ENCODE assay signal across 2 cellular contexts in the genomic region with DNA sequence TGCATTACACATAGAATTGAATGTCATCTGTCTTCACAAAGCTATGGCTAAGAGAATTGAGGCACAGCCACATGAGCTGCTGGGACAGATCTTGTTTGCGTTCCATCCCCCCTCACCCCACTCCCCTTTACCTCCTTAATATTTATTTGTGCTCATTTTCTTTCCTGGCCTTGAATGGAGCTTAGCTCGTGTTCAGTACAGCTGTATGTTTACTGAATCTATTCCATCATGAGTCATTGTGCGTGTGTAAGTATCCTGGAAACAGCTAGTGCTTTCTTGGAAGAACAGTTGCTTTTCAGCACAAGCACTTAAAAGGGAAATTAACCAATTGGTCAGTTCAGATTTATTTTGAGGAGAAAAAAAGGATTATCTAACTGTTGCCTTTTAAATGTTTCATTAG.
TF ChIP-seq lines count a peak whose summit lies in the region.

No MANE protein-coding gene starts in this region.

TF ChIP-seq in K562, 482 proteins besides CTCF, POLR2A, EP300 and RAD21 (continued from another document):
- TF ChIP-seq, protein P1, sequence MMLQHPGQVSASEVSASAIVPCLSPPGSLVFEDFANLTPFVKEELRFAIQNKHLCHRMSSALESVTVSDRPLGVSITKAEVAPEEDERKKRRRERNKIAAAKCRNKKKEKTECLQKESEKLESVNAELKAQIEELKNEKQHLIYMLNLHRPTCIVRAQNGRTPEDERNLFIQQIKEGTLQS (IDR thresholded peaks at IDR 0.05): peak; percentile 66
- TF ChIP-seq, protein P1 (CRISPR knock-in tag; conservative IDR thresholded peaks at IDR 0.05): no peak
- TF ChIP-seq, protein P2, sequence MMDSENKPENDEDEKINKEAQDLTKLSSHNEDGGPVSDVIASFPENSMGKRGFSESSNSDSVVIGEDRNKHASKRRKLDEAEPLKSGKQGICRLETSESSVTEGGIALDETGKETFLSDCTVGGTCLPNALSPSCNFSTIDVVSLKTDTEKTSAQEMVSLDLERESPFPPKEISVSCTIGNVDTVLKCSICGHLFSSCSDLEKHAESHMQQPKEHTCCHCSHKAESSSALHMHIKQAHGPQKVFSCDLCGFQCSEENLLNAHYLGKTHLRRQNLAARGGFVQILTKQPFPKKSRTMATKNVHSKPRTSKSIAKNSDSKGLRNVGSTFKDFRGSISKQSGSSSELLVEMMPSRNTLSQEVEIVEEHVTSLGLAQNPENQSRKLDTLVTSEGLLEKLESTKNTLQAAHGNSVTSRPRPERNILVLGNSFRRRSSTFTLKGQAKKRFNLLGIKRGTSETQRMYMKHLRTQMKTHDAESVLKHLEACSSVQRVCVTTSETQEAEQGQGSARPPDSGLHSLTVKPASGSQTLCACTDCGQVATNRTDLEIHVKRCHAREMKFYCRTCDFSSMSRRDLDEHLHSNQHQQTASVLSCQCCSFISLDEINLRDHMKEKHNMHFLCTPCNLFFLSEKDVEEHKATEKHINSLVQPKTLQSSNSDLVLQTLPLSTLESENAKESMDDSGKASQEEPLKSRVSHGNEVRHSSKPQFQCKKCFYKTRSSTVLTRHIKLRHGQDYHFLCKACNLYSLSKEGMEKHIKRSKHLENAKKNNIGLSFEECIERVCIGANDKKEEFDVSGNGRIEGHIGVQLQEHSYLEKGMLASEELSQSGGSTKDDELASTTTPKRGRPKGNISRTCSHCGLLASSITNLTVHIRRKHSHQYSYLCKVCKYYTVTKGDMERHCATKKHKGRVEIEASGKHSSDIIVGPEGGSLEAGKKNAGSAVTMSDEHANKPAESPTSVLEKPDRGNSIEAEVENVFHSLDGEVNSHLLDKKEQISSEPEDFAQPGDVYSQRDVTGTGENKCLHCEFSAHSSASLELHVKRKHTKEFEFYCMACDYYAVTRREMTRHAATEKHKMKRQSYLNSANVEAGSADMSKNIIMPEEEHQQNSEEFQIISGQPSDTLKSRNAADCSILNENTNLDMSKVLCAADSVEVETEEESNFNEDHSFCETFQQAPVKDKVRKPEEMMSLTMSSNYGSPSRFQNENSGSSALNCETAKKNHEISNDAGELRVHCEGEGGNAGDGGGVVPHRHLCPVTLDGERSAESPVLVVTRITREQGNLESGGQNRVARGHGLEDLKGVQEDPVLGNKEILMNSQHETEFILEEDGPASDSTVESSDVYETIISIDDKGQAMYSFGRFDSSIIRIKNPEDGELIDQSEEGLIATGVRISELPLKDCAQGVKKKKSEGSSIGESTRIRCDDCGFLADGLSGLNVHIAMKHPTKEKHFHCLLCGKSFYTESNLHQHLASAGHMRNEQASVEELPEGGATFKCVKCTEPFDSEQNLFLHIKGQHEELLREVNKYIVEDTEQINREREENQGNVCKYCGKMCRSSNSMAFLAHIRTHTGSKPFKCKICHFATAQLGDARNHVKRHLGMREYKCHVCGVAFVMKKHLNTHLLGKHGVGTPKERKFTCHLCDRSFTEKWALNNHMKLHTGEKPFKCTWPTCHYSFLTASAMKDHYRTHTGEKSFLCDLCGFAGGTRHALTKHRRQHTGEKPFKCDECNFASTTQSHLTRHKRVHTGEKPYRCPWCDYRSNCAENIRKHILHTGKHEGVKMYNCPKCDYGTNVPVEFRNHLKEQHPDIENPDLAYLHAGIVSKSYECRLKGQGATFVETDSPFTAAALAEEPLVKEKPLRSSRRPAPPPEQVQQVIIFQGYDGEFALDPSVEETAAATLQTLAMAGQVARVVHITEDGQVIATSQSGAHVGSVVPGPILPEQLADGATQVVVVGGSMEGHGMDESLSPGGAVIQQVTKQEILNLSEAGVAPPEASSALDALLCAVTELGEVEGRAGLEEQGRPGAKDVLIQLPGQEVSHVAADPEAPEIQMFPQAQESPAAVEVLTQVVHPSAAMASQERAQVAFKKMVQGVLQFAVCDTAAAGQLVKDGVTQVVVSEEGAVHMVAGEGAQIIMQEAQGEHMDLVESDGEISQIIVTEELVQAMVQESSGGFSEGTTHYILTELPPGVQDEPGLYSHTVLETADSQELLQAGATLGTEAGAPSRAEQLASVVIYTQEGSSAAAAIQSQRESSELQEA (IDR thresholded peaks at IDR 0.05; ENCODE audit: low read depth): no peak
- TF ChIP-seq ARID1B (IDR thresholded peaks at IDR 0.05) (peak; percentile 10), MED1 (CRISPR knock-in tag; IDR thresholded peaks at IDR 0.05; ENCODE audit: borderline replicate concordance) (no peak), KDM1A (IDR thresholded peaks at IDR 0.05) (peak in 1 of 2 experiments; percentile 52; a peak in 1 of 4 replicates), MEIS2 (IDR thresholded peaks at IDR 0.05; ENCODE audit: partially characterized antibody) (peak; percentile 27), JUND (IDR thresholded peaks at IDR 0.05; ENCODE audit: borderline replicate concordance, low read depth, low read length) (peak; percentile 73), JUND (tag; IDR thresholded peaks at IDR 0.05; ENCODE audit: borderline replicate concordance, low read depth, low read length) (peak; percentile 33; the same call in 1 of the 3 replicates), STAT5A (IDR thresholded peaks at IDR 0.05; ENCODE audit: borderline replicate concordance, low read length) (peak; percentile 63), TAL1 (IDR thresholded peaks at IDR 0.05) (peak; percentile 27; the same call in 1 of the 2 replicates), MBD2 (IDR thresholded peaks at IDR 0.05; ENCODE audit: borderline replicate concordance, low read depth) (no peak)
- TF ChIP-seq, protein P3, sequence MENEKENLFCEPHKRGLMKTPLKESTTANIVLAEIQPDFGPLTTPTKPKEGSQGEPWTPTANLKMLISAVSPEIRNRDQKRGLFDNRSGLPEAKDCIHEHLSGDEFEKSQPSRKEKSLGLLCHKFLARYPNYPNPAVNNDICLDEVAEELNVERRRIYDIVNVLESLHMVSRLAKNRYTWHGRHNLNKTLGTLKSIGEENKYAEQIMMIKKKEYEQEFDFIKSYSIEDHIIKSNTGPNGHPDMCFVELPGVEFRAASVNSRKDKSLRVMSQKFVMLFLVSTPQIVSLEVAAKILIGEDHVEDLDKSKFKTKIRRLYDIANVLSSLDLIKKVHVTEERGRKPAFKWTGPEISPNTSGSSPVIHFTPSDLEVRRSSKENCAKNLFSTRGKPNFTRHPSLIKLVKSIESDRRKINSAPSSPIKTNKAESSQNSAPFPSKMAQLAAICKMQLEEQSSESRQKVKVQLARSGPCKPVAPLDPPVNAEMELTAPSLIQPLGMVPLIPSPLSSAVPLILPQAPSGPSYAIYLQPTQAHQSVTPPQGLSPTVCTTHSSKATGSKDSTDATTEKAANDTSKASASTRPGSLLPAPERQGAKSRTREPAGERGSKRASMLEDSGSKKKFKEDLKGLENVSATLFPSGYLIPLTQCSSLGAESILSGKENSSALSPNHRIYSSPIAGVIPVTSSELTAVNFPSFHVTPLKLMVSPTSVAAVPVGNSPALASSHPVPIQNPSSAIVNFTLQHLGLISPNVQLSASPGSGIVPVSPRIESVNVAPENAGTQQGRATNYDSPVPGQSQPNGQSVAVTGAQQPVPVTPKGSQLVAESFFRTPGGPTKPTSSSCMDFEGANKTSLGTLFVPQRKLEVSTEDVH (IDR thresholded peaks at IDR 0.05; ENCODE audit: low read depth, partially characterized antibody): no peak

TF ChIP-seq in HepG2, 621 proteins besides CTCF, POLR2A, EP300 and RAD21 (continued from another document and continues in another):
- TF ChIP-seq SAP130 (CRISPR knock-in tag; IDR thresholded peaks at IDR 0.05; ENCODE audit: low read depth) (peak; percentile 76), PHF21A (CRISPR knock-in tag; IDR thresholded peaks at IDR 0.05) (peak; percentile 50; the same call in 1 of the 2 replicates), BCL6 (CRISPR knock-in tag; IDR thresholded peaks at IDR 0.05) (peak; percentile 96), ASH2L (IDR thresholded peaks at IDR 0.05; ENCODE audit: insufficient read length, low read depth, low read length) (peak; percentile 44), PCBP1 (IDR thresholded peaks at IDR 0.05; ENCODE audit: borderline replicate concordance, low read depth, low read length) (no peak), BHLHE40 (IDR thresholded peaks at IDR 0.05; ENCODE audit: low read length) (no peak), RXRB (CRISPR knock-in tag; IDR thresholded peaks at IDR 0.05; ENCODE audit: borderline replicate concordance) (0 out of 2 replicates have a peak, but pooled peaks have one; percentile 58), RBM39 (IDR thresholded peaks at IDR 0.05; ENCODE audit: low read depth, low read length, poor library complexity, severe bottlenecking) (no peak), MIXL1 (CRISPR knock-in tag; IDR thresholded peaks at IDR 0.05) (peak; percentile 68; the same call in 1 of the 2 replicates), MTF2 (CRISPR knock-in tag; IDR thresholded peaks at IDR 0.05; ENCODE audit: borderline replicate concordance) (no peak), PAX8 (CRISPR knock-in tag; IDR thresholded peaks at IDR 0.05; ENCODE audit: borderline replicate concordance) (no peak)
- TF ChIP-seq, protein P4, sequence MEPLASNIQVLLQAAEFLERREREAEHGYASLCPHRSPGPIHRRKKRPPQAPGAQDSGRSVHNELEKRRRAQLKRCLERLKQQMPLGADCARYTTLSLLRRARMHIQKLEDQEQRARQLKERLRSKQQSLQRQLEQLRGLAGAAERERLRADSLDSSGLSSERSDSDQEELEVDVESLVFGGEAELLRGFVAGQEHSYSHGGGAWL (CRISPR knock-in tag; IDR thresholded peaks at IDR 0.05): no peak
- TF ChIP-seq, protein P5, sequence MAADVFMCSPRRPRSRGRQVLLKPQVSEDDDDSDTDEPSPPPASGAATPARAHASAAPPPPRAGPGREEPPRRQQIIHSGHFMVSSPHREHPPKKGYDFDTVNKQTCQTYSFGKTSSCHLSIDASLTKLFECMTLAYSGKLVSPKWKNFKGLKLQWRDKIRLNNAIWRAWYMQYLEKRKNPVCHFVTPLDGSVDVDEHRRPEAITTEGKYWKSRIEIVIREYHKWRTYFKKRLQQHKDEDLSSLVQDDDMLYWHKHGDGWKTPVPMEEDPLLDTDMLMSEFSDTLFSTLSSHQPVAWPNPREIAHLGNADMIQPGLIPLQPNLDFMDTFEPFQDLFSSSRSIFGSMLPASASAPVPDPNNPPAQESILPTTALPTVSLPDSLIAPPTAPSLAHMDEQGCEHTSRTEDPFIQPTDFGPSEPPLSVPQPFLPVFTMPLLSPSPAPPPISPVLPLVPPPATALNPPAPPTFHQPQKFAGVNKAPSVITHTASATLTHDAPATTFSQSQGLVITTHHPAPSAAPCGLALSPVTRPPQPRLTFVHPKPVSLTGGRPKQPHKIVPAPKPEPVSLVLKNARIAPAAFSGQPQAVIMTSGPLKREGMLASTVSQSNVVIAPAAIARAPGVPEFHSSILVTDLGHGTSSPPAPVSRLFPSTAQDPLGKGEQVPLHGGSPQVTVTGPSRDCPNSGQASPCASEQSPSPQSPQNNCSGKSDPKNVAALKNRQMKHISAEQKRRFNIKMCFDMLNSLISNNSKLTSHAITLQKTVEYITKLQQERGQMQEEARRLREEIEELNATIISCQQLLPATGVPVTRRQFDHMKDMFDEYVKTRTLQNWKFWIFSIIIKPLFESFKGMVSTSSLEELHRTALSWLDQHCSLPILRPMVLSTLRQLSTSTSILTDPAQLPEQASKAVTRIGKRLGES (CRISPR knock-in tag; IDR thresholded peaks at IDR 0.05; ENCODE audit: borderline replicate concordance): no peak
- TF ChIP-seq, protein P6, sequence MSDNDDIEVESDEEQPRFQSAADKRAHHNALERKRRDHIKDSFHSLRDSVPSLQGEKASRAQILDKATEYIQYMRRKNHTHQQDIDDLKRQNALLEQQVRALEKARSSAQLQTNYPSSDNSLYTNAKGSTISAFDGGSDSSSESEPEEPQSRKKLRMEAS (IDR thresholded peaks at IDR 0.05): peak; percentile 29; the same call in 1 of the 2 replicates
- TF ChIP-seq, protein P7, sequence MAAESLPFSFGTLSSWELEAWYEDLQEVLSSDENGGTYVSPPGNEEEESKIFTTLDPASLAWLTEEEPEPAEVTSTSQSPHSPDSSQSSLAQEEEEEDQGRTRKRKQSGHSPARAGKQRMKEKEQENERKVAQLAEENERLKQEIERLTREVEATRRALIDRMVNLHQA (CRISPR knock-in tag; IDR thresholded peaks at IDR 0.05): no peak
- TF ChIP-seq, protein P8, sequence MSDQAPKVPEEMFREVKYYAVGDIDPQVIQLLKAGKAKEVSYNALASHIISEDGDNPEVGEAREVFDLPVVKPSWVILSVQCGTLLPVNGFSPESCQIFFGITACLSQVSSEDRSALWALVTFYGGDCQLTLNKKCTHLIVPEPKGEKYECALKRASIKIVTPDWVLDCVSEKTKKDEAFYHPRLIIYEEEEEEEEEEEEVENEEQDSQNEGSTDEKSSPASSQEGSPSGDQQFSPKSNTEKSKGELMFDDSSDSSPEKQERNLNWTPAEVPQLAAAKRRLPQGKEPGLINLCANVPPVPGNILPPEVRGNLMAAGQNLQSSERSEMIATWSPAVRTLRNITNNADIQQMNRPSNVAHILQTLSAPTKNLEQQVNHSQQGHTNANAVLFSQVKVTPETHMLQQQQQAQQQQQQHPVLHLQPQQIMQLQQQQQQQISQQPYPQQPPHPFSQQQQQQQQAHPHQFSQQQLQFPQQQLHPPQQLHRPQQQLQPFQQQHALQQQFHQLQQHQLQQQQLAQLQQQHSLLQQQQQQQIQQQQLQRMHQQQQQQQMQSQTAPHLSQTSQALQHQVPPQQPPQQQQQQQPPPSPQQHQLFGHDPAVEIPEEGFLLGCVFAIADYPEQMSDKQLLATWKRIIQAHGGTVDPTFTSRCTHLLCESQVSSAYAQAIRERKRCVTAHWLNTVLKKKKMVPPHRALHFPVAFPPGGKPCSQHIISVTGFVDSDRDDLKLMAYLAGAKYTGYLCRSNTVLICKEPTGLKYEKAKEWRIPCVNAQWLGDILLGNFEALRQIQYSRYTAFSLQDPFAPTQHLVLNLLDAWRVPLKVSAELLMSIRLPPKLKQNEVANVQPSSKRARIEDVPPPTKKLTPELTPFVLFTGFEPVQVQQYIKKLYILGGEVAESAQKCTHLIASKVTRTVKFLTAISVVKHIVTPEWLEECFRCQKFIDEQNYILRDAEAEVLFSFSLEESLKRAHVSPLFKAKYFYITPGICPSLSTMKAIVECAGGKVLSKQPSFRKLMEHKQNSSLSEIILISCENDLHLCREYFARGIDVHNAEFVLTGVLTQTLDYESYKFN (CRISPR knock-in tag; conservative IDR thresholded peaks at IDR 0.05): peak; percentile 70
- TF ChIP-seq, protein P9, sequence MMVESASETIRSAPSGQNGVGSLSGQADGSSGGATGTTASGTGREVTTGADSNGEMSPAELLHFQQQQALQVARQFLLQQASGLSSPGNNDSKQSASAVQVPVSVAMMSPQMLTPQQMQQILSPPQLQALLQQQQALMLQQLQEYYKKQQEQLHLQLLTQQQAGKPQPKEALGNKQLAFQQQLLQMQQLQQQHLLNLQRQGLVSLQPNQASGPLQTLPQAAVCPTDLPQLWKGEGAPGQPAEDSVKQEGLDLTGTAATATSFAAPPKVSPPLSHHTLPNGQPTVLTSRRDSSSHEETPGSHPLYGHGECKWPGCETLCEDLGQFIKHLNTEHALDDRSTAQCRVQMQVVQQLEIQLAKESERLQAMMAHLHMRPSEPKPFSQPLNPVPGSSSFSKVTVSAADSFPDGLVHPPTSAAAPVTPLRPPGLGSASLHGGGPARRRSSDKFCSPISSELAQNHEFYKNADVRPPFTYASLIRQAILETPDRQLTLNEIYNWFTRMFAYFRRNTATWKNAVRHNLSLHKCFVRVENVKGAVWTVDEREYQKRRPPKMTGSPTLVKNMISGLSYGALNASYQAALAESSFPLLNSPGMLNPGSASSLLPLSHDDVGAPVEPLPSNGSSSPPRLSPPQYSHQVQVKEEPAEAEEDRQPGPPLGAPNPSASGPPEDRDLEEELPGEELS (CRISPR knock-in tag; IDR thresholded peaks at IDR 0.05): peak; percentile 78
